Comparison of ENCODE assay signal across 18 cellular contexts in genomic region chr13:41139296-41139966, GRCh38. TPM values are rescaled to one million over a fixed set of nuclear protein-coding genes. Genes with fewer than 3 reads are reported as not detected.
DNase-seq lines count a peak whose midpoint lies in the region; ATAC-seq, FAIRE-seq and TF ChIP-seq lines count a peak whose summit lies in the region.
"Had no signal": no experiment of that assay in that cellular context is flagged by ENCODE, and none has a peak within 500 bp of the region (broad histone marks: within the 10 kb centered on the region; RNA-seq: fewer than 3 reads in every experiment).

No MANE protein-coding gene starts in this region.

- H3K27ac Mint-ChIP-seq in Calu3 (ENCODE audit: unreplicated experiment): no peak overlapping the region
- H3K27ac Mint-ChIP-seq: activated T-helper 17 cell treated with anti-CD3 and anti-CD28 coated beads, Interleukin-2, amount 50 U/mL, for 72 hours had no signal

- TF ChIP-seq POLR2A in gastrocnemius medialis (IDR thresholded peaks at IDR 0.05): no peak

- TF ChIP-seq CTCF in Calu3 (IDR thresholded peaks at IDR 0.05; ENCODE audit: unreplicated experiment) (no peak), astrocyte of the spinal cord (IDR thresholded peaks at IDR 0.05; ENCODE audit: low read depth, low read length) (no peak), keratinocyte (optimal IDR thresholded peaks at IDR 0.05 in 1 of 3, IDR thresholded peaks at IDR 0.05 in 1 of 3, conservative IDR thresholded peaks at IDR 0.05 in 1 of 3; ENCODE audit: extremely low read depth in 1 of 3, insufficient read depth in 2 of 3, low read length in 3 of 3) (no peak), gastrocnemius medialis (IDR thresholded peaks at IDR 0.05 in 4 of 5, conservative IDR thresholded peaks at IDR 0.05 in 1 of 5) (no peak), left lung (IDR thresholded peaks at IDR 0.05) (no peak)

- CTCF ChIA-PET in Calu3 (lab: Charles Lee): no interaction called here

- no peaks in the 10 kb centered on the region for H3K27me3 ChIP-seq in keratinocyte (ENCODE audit: control insufficient read depth, extremely low read depth, insufficient read depth, low read length)
- no peaks in the 10 kb centered on the region for H3K27me3 ChIP-seq in gastrocnemius medialis
- no peaks in the 10 kb centered on the region for H3K27me3 ChIP-seq in left lung
- H3K27me3 ChIP-seq: BLaER1, esophagus muscularis mucosa, tibial nerve had no signal

- in situ Hi-C loops in astrocyte of the spinal cord (cut with HindIII; ENCODE audit: low sequenced_read_pairs): no loop called here
- in situ Hi-C loops in gastrocnemius medialis (cut with MboI; ENCODE audit: low sequenced_read_pairs in 4 of 4): loop anchor here in 3 of 4 donors (10.0 kb wide), 2 partner anchors 45 to 125 kb away; partner anchors contain the start of gene MTRF1 (in 1 of the 3)

- H3K27ac ChIP-seq in keratinocyte (ENCODE audit: control insufficient read depth, insufficient read depth, low read length) (peak overlapping the region; percentile 91), gastrocnemius medialis (no peak overlapping the region), left lung (no peak overlapping the region)
- H3K27ac ChIP-seq: BLaER1, esophagus muscularis mucosa, VCaP had no signal

- H3K9me1 ChIP-seq in keratinocyte (ENCODE audit: control insufficient read depth, extremely low read depth, insufficient read depth, low read length): no peaks in the 10 kb centered on the region

- no peaks in the 10 kb centered on the region for H4K20me1 ChIP-seq in keratinocyte (ENCODE audit: control insufficient read depth, extremely low read depth, insufficient read depth, low read length)
- H4K20me1 ChIP-seq: BLaER1 had no signal

- H3K9ac ChIP-seq in keratinocyte (ENCODE audit: control insufficient read depth, extremely low read depth, insufficient read depth, low read length): no peak overlapping the region
- H3K9ac ChIP-seq: BLaER1 had no signal

- no TSS peak for BruUV-seq in Calu3 (replicated peaks; lab: Mats Ljungman, UMichigan)

- intact Hi-C loops in Calu3 (cut with micrococcal nuclease; ENCODE audit: unreplicated experiment) (no loop called here), left ventricle myocardium superior (cut with micrococcal nuclease) (no loop called here), gastrocnemius medialis (cut with DNase I; ENCODE audit: low total_unique reads) (no loop called here), left lung (cut with DNase I) (loop anchor here in 1 of 2 donors (5.0 kb wide), 1 partner anchor 53 kb away; the partner anchor contains the start of gene KBTBD7)

- H3K79me2 ChIP-seq in keratinocyte (ENCODE audit: control insufficient read depth, insufficient read depth, low read length): no peaks in the 10 kb centered on the region

- H3K4me3 Mint-ChIP-seq in Calu3 (ENCODE audit: low read depth, unreplicated experiment): peak overlapping the region; percentile 44
- H3K4me3 Mint-ChIP-seq: activated T-helper 17 cell treated with anti-CD3 and anti-CD28 coated beads, Interleukin-2, amount 50 U/mL, for 72 hours had no signal

- DNase-seq in Calu3 (no peak), LHCN-M2 (ENCODE audit: low read depth) (peak; percentile 37), astrocyte of the spinal cord (ENCODE audit: low read depth, low spot score) (peak; percentile 47), keratinocyte (ENCODE audit: low read depth, low spot score) (no peak), left ventricle myocardium superior (no peak), gastrocnemius medialis (no peak), left lung (no peak)
- DNase-seq: anterior cingulate cortex, NCI-H2171, NCI-H82, RPMI8226, T-helper 1 cell had no signal

- dilution Hi-C loops in keratinocyte (cut with MboI; ENCODE audit: extremely low pct_ligation_motif_present, low sequenced_read_pairs): no loop called here

- no peak overlapping the region for H2AFZ ChIP-seq in keratinocyte (ENCODE audit: control insufficient read depth, low read length)

- H3K36me3 ChIP-seq in keratinocyte (ENCODE audit: control insufficient read depth in 2 of 2, extremely low read depth in 1 of 2, insufficient read depth in 2 of 2, low read length in 2 of 2) (no peaks in the 10 kb centered on the region), gastrocnemius medialis (no peaks in the 10 kb centered on the region), left lung (no peaks in the 10 kb centered on the region)
- H3K36me3 ChIP-seq: BLaER1, esophagus muscularis mucosa, tibial nerve had no signal

- no peaks in the 10 kb centered on the region for H3K9me3 ChIP-seq in keratinocyte (ENCODE audit: control insufficient read depth, low read depth, low read length)
- no peaks in the 10 kb centered on the region for H3K9me3 ChIP-seq in gastrocnemius medialis
- no peaks in the 10 kb centered on the region for H3K9me3 ChIP-seq in left lung
- H3K9me3 ChIP-seq: esophagus muscularis mucosa, tibial nerve had no signal

- H3K4me3 ChIP-seq in astrocyte of the spinal cord (ENCODE audit: low read depth, low read length): no peak overlapping the region
- H3K4me3 ChIP-seq in keratinocyte (ENCODE audit: control insufficient read depth in 2 of 3, extremely low read depth in 1 of 3, insufficient read depth in 2 of 3, low read depth in 1 of 3, low read length in 3 of 3): no peak overlapping the region
- no peak overlapping the region for H3K4me3 ChIP-seq in gastrocnemius medialis
- no peak overlapping the region for H3K4me3 ChIP-seq in left lung
- H3K4me3 ChIP-seq: BLaER1, esophagus muscularis mucosa had no signal

- ATAC-seq in left ventricle myocardium superior: no peak
- ATAC-seq in HG03175 (IDR thresholded peaks at IDR 0.05; ENCODE audit: unreplicated experiment): no peak
- no peak for ATAC-seq in gastrocnemius medialis
- no peak for ATAC-seq in left lung
- ATAC-seq: activated T-helper 17 cell treated with anti-CD3 and anti-CD28 coated beads, Interleukin-2, amount 50 U/mL, for 72 hours had no signal

- H3K4me2 ChIP-seq in keratinocyte (ENCODE audit: control insufficient read depth, extremely low read depth, insufficient read depth, low read depth, low read length): no peak overlapping the region
- H3K4me2 ChIP-seq: BLaER1 had no signal

- H3K4me1 ChIP-seq in keratinocyte (ENCODE audit: control insufficient read depth, extremely low read depth, insufficient read depth, low read length): peaks cover 30% of the 10 kb centered on the region
- H3K4me1 ChIP-seq in gastrocnemius medialis: no peaks in the 10 kb centered on the region
- no peaks in the 10 kb centered on the region for H3K4me1 ChIP-seq in left lung
- H3K4me1 ChIP-seq: esophagus muscularis mucosa, tibial nerve had no signal

- H3K36me3 Mint-ChIP-seq in Calu3 (ENCODE audit: insufficient read depth, unreplicated experiment): no peaks in the 10 kb centered on the region

- no peaks in the 10 kb centered on the region for H3K27me3 Mint-ChIP-seq in Calu3 (ENCODE audit: unreplicated experiment)
- H3K27me3 Mint-ChIP-seq: activated T-helper 17 cell treated with anti-CD3 and anti-CD28 coated beads, Interleukin-2, amount 50 U/mL, for 72 hours had no signal

- no peak for FAIRE-seq in keratinocyte (lab: Jason Lieb, UNC)

- peaks cover 37% of the 10 kb centered on the region for H3K4me1 Mint-ChIP-seq in Calu3 (ENCODE audit: low read depth, unreplicated experiment)

- H3K9me3 Mint-ChIP-seq in Calu3 (ENCODE audit: low read depth, unreplicated experiment): peaks cover 2% of the 10 kb centered on the region
- H3K9me3 Mint-ChIP-seq: activated T-helper 17 cell treated with anti-CD3 and anti-CD28 coated beads, Interleukin-2, amount 50 U/mL, for 72 hours had no signal

RNA-seq across cellular contexts. Expression of gene KBTBD6, which starts 6.8 kb away (rescaled TPM):
- total RNA-seq in Calu3 (2022): 6.6 and 6.9 TPM in 2 replicates
- 11.5 and 13.8 TPM in 2 replicates for total RNA-seq in LHCN-M2 (2014; rRNA removed)
- polyA plus RNA-seq in LHCN-M2 (2012): 4.0 TPM
- 4.1 to 4.9 TPM (median 4.7 TPM) in 3 replicates for polyA plus RNA-seq in keratinocyte
- 1.6 TPM for polyA plus RNA-seq in keratinocyte (2011; ENCODE audit: low read depth)
- polyA plus RNA-seq in keratinocyte (2011; cell fraction: cytosol; rRNA removed): 2.1 and 3.3 TPM in 2 replicates
- polyA plus RNA-seq in keratinocyte (2011; cell fraction: nucleus; rRNA removed): 4.8 and 5.5 TPM in 2 replicates
- polyA plus RNA-seq in keratinocyte (2012; ENCODE audit: low replicate concordance): 2.7 and 5.5 TPM in 2 replicates
- 8.9 to 14.3 TPM (median 11.4 TPM) in 3 replicates for polyA minus RNA-seq in keratinocyte
- polyA minus RNA-seq in keratinocyte (2011; cell fraction: cytosol; rRNA and poly(A)+ RNA removed): 7.5 TPM
- 9.5 and 12.9 TPM in 2 replicates for polyA minus RNA-seq in keratinocyte (2011; cell fraction: nucleus; rRNA and poly(A)+ RNA removed)
- total RNA-seq in left ventricle myocardium superior: 10.7 TPM
- total RNA-seq in gastrocnemius medialis: 1 to 10 TPM; 3.7 to 6.1 (median 5.3) TPM
- total RNA-seq in left lung: 1 to 10 TPM; 6.9 to 7.2 TPM

RNA-seq across cellular contexts. Expression of gene KBTBD7, which starts 54.9 kb away (rescaled TPM):
- total RNA-seq in Calu3 (2022) (6.3 and 6.4 TPM in 2 replicates), LHCN-M2 (2014; rRNA removed) (7.1 and 8.1 TPM in 2 replicates), left ventricle myocardium superior (6.8 TPM), gastrocnemius medialis (1 to 10 TPM; 2.3 to 5.6 (median 5.3) TPM), left lung (1 to 10 TPM; 6.9 to 8.1 TPM)
- 2.5 TPM for polyA plus RNA-seq in LHCN-M2 (2012)
- polyA plus RNA-seq in keratinocyte: 2.8 to 3.4 TPM (median 3.2 TPM) in 3 replicates
- polyA plus RNA-seq in keratinocyte (2011; ENCODE audit: low read depth): 0.82 TPM
- 1.4 and 2.3 TPM in 2 replicates for polyA plus RNA-seq in keratinocyte (2011; cell fraction: cytosol; rRNA removed)
- polyA plus RNA-seq in keratinocyte (2011; cell fraction: nucleus; rRNA removed): 3.0 and 3.9 TPM in 2 replicates
- 1.7 and 2.6 TPM in 2 replicates for polyA plus RNA-seq in keratinocyte (2012; ENCODE audit: low replicate concordance)
- 4.3 to 11.4 TPM (median 9.8 TPM) in 3 replicates for polyA minus RNA-seq in keratinocyte
- 4.2 TPM for polyA minus RNA-seq in keratinocyte (2011; cell fraction: cytosol; rRNA and poly(A)+ RNA removed)
- 6.1 and 8.2 TPM in 2 replicates for polyA minus RNA-seq in keratinocyte (2011; cell fraction: nucleus; rRNA and poly(A)+ RNA removed)

Comparison
In these comparisons a context has a peak if more than half of its experiments do, and no peak if none do; other contexts are left out.
1. DNase-seq: peak in LHCN-M2 (single experiment) and astrocyte of the spinal cord (single experiment); none in Calu3 (single experiment), keratinocyte (single experiment), left ventricle myocardium superior (single experiment), gastrocnemius medialis (0 of 2) and left lung (0 of 2).